8 cellular contexts compared by ENCODE assay signal in the genomic region with DNA sequence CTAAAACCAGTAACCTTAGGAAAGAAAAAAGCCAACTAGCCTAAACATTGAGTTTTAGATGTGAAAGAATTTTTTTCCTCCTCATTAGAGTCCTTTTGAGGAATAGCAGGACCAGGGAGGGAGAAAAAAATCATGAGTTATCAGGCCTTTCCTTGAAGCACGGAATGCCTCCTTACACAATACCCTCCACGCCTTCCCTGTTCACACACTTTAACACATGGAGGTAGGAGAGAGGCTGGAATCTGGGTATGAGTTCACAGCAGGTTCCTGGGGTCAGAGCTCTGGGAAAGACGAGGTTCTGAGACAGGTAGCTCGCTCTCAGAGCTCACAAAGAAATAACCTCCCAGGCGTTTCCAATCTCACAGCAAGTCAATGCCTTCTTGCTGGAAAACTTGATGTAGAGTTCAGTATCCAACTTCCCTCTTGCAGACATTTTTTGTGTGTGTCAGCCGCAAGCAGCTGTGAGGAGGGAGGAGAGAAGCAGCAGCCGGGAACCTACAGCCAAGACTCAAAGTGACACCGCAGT. TPM values are rescaled to one million over a fixed set of nuclear protein-coding genes. Genes with fewer than 3 reads are reported as not detected.
DNase-seq lines count a peak whose midpoint lies in the region; ATAC-seq and TF ChIP-seq lines count a peak whose summit lies in the region.

No MANE protein-coding gene starts in this region.

- H3K4me1 ChIP-seq in right lobe of liver: no peaks in the 10 kb centered on the region
- peaks cover 0 to 16% (median 9%) of the 10 kb centered on the region in 4 donors for H3K4me1 ChIP-seq in tibial nerve

- ATAC-seq in right lobe of liver: no peak

- H3K9me3 Mint-ChIP-seq in brain: peaks cover 19 to 39% (median 30%) of the 10 kb centered on the region in 5 experiments

- H3K9me3 ChIP-seq in right lobe of liver (no peaks in the 10 kb centered on the region), tibial nerve (peaks cover 0 to 37% (median 3%) of the 10 kb centered on the region in 4 donors)

- TF ChIP-seq POLR2A in right lobe of liver (IDR thresholded peaks at IDR 0.05) (no peak), tibial nerve (IDR thresholded peaks at IDR 0.05) (no peak)

- H3K36me3 ChIP-seq in right lobe of liver (no peaks in the 10 kb centered on the region), tibial nerve (peaks cover 0 to 28% (median 0%) of the 10 kb centered on the region in 3 donors)

- H3K27ac Mint-ChIP-seq in brain: peak overlapping the region; percentile 98 to 99 (median 99)

- H3K27ac ChIP-seq in right lobe of liver: peak overlapping the region; percentile 58 to 73 (median 59)
- peak overlapping the region in 3 of 4 donors; percentile 82 to 90 (median 83) for H3K27ac ChIP-seq in tibial nerve

- H3K4me3 ChIP-seq in Jurkat, Clone E6-1 (ENCODE audit: low read length): peak overlapping the region; percentile 93
- peak overlapping the region; percentile 60 to 88 (median 74) for H3K4me3 ChIP-seq in right lobe of liver
- H3K4me3 ChIP-seq in tibial nerve: peak overlapping the region; percentile 59 to 76 (median 66)

- peak overlapping the region; percentile 92 to 99 (median 96) for H3K4me3 Mint-ChIP-seq in brain

- peaks cover 64% of the 10 kb centered on the region for H3K36me3 Mint-ChIP-seq in brain

- peaks cover 9% of the 10 kb centered on the region for H3K27me3 Mint-ChIP-seq in brain

- no peak for TF ChIP-seq EP300 in tibial nerve (IDR thresholded peaks at IDR 0.05)

- no peaks in the 10 kb centered on the region for H3K27me3 ChIP-seq in right lobe of liver
- no peaks in the 10 kb centered on the region for H3K27me3 ChIP-seq in tibial nerve

- 7% methylated on average over 7 of the region's 8 CpGs for WGBS in right lobe of liver (ENCODE audit: insufficient coverage, low coverage, low lambda C conversion rate, missing lambda C conversion rate)
- WGBS in tibial nerve, 2 donors: 11 to 14% methylated on average over 8 of the region's 8 CpGs

- intact Hi-C loops in right lobe of liver (cut with DNase I): no loop called here

- TF ChIP-seq CTCF in brain (conservative IDR thresholded peaks at IDR 0.05) (no peak), right lobe of liver (IDR thresholded peaks at IDR 0.05) (no peak), tibial nerve (IDR thresholded peaks at IDR 0.05) (no peak)

- H3K4me1 Mint-ChIP-seq in brain: peaks cover 42% of the 10 kb centered on the region

- DNase-seq in NCI-H2227 (lab: John Stamatoyannopoulos, UW; ENCODE audit: unreplicated experiment) (peak; percentile 82), NCI-H2227 treated with DMSO at 0.1 percent for 48 hours (lab: John Stamatoyannopoulos, UW) (no peak), right lobe of liver (no peak), tibial nerve (ENCODE audit: low spot score in 2 of 2) (no peak), ureter (ENCODE audit: low spot score) (no peak)
- DNase-seq in Jurkat, Clone E6-1 (ENCODE audit: low read depth, low spot score): no peak
- no peak for DNase-seq in stimulated activated CD4-positive, alpha-beta T cell treated with anti-CD3 and anti-CD28 coated beads, Interleukin-15, amount 100 ng/mL, for 24 hours

RNA-seq across cellular contexts. Expression of gene ZNF573, which starts 0.7 kb away (rescaled TPM):
- polyA plus RNA-seq in Jurkat, Clone E6-1 (2012; ENCODE audit: insufficient read depth, insufficient read length): not detected
- polyA plus RNA-seq in brain (ENCODE audit: insufficient read depth, low read depth, low replicate concordance): 4.5 TPM
- total RNA-seq in right lobe of liver (1 to 10 TPM; 1.9 to 7.1 (median 3.3) TPM), tibial nerve (10 to 100 TPM in 2 of 4 donors, 1 to 10 TPM in 2; 7.8 to 13.6 (median 9.5) TPM), ureter (15.7 TPM)

RNA-seq across cellular contexts. Expression of gene ZNF607, which starts 59.1 kb away (rescaled TPM):
- polyA plus RNA-seq in Jurkat, Clone E6-1 (2012; ENCODE audit: insufficient read depth, insufficient read length): 0.26 TPM
- polyA plus RNA-seq in brain (ENCODE audit: insufficient read depth, low read depth, low replicate concordance): 2.8 TPM
- 1 to 10 TPM in 1 of 6 experiments, under 1 TPM in 5; 0.37 to 1.9 (median 0.79) TPM for total RNA-seq in right lobe of liver
- 10 to 100 TPM in 1 of 4 donors, 1 to 10 TPM in 3; 5.4 to 14.1 (median 7.6) TPM for total RNA-seq in tibial nerve
- total RNA-seq in ureter: 10.9 TPM
